19 cellular contexts compared by ENCODE assay signal in genomic region chr15:44900796-44901195, GRCh38. TPM values are rescaled to one million over a fixed set of nuclear protein-coding genes. Genes with fewer than 3 reads are reported as not detected.
"Had no signal": no experiment of that assay in that cellular context is flagged by ENCODE, and none has a peak within 500 bp of the region (broad histone marks: within the 10 kb centered on the region; RNA-seq: fewer than 3 reads in every experiment).

No MANE protein-coding gene starts in this region.

RNA-seq across cellular contexts. Expression of gene TERB2, which starts 55.7 kb away (rescaled TPM):
- total RNA-seq: activated CD4-positive, alpha-beta memory T cell treated with anti-CD3 and anti-CD28 coated beads, Interleukin-2, amount 10 ng/mL, durations not matched to agents 7 days and 5 days; activated CD4-positive, alpha-beta T cell treated with anti-CD3 and anti-CD28 coated beads for 36 hours; activated CD4-positive, alpha-beta T cell treated with anti-CD3 and anti-CD28 coated beads, Interleukin-2, amount 10 ng/mL, durations not matched to agents 7 days and 5 days; activated CD8-positive, alpha-beta memory T cell treated with anti-CD3 and anti-CD28 coated beads, Interleukin-2, amount 10 ng/mL, durations not matched to agents 7 days and 5 days; activated CD8-positive, alpha-beta T cell treated with anti-CD3 and anti-CD28 coated beads, Interleukin-2, amount 10 ng/mL, durations not matched to agents 7 days and 5 days; activated naive CD4-positive, alpha-beta T cell treated with anti-CD3 and anti-CD28 coated beads for 36 hours; activated naive CD4-positive, alpha-beta T cell treated with anti-CD3 and anti-CD28 coated beads, Interleukin-2, amount 50 U/mL, for 72 hours; activated naive CD8-positive, alpha-beta T cell treated with anti-CD3 and anti-CD28 coated beads for 36 hours; adrenal gland; aorta; astrocyte; body of pancreas; breast epithelium; cardiac septum; cerebellum; T-helper 1 cell treated with Interleukin-12 subunit alpha and Interleukin-12 subunit beta and Interleukin-4 antibody, amounts not matched to agents 30 ng/mL and 1 ng/mL, for 36 hours; T-helper 17 cell; T-helper 2 cell treated with Interferon-gamma antibody and Interleukin-4, amounts not matched to agents 100 ng/mL and 5 ng/mL, for 36 hours; WTC11 had no signal
- polyA plus RNA-seq: adrenal gland, aorta had no signal
